Comparison of ENCODE assay signal across 9 cellular contexts in genomic region chr15:40878785-40879184, GRCh38. TPM values are rescaled to one million over a fixed set of nuclear protein-coding genes. Genes with fewer than 3 reads are reported as not detected.
DNase-seq lines count a peak whose midpoint lies in the region; ATAC-seq and TF ChIP-seq lines count a peak whose summit lies in the region.
"Had no signal": no experiment of that assay in that cellular context is flagged by ENCODE, and none has a peak within 500 bp of the region (broad histone marks: within the 10 kb centered on the region; RNA-seq: fewer than 3 reads in every experiment).

No MANE protein-coding gene starts in this region.

- H3K27ac ChIP-seq in vagina, result no peak overlapping the region

- H3K4me1 ChIP-seq in vagina, result peaks cover 10% of the 10 kb centered on the region

- TF ChIP-seq POLR2A in vagina (IDR thresholded peaks at IDR 0.05), result no peak

- no peaks in the 10 kb centered on the region for H3K9me3 Mint-ChIP-seq in naive B cell

- TF ChIP-seq CTCF in vagina (IDR thresholded peaks at IDR 0.05), result no peak

- H3K36me3 Mint-ChIP-seq in naive B cell, result no peaks in the 10 kb centered on the region
- H3K36me3 Mint-ChIP-seq: brain had no signal

- intact Hi-C loops in vagina (cut with DNase I), result no loop called here

- no peaks in the 10 kb centered on the region for H3K9me3 ChIP-seq in vagina

- no peak overlapping the region for H3K4me3 ChIP-seq in vagina

- no peaks in the 10 kb centered on the region for H3K36me3 ChIP-seq in vagina

- peak overlapping the region in 1 of 8 donors; percentile 47 for H3K4me3 Mint-ChIP-seq in naive B cell
- H3K4me3 Mint-ChIP-seq: brain had no signal

- ATAC-seq in GM18873 (IDR thresholded peaks at IDR 0.05; ENCODE audit: low FRiP score, unreplicated experiment) (peak; percentile 72), HG02852 (IDR thresholded peaks at IDR 0.05; ENCODE audit: unreplicated experiment) (peak; percentile 53), naive B cell (ENCODE audit: low read depth in 2 of 2) (peak; percentile 40 to 42)

- H3K27ac Mint-ChIP-seq in naive B cell, result no peak overlapping the region
- H3K27ac Mint-ChIP-seq: brain had no signal

- H3K27me3 ChIP-seq in vagina, result no peaks in the 10 kb centered on the region

- DNase-seq in activated naive CD4-positive, alpha-beta T cell treated with anti-CD3 and anti-CD28 coated beads, Interleukin-2, amount 50 U/mL, for 16 hours, result peak; percentile 39
- DNase-seq in naive B cell (no peak), MV-4-11 (lab: John Stamatoyannopoulos, UW) (no peak), vagina (ENCODE audit: extremely low spot score in 2 of 2) (no peak), NCI-H82 treated with DMSO at 0.1 percent for 48 hours (lab: John Stamatoyannopoulos, UW; ENCODE audit: unreplicated experiment) (no peak), SW 1271 (lab: John Stamatoyannopoulos, UW) (no peak)

- peaks cover 7 to 8% (median 7%) of the 10 kb centered on the region in 3 donors for H3K4me1 Mint-ChIP-seq in naive B cell

- peaks cover 0 to 7% (median 5%) of the 10 kb centered on the region in 3 donors for H3K27me3 Mint-ChIP-seq in naive B cell

RNA-seq across cellular contexts. Expression of gene RHOV, which starts 4.8 kb away (rescaled TPM):
- not detected for polyA plus RNA-seq in naive B cell (ENCODE audit: low read depth in 6 of 6)
- 32.9 TPM for total RNA-seq in vagina

RNA-seq across cellular contexts. Expression of gene VPS18, which starts 15.5 kb away (rescaled TPM):
- polyA plus RNA-seq in naive B cell (ENCODE audit: low read depth in 6 of 6), result 10 to 100 TPM; 21.2 to 33.6 (median 23.5) TPM
- total RNA-seq in vagina, result 21.4 TPM

RNA-seq across cellular contexts. Expression of gene SPINT1, which starts 34.9 kb away (rescaled TPM):
- polyA plus RNA-seq in naive B cell (ENCODE audit: low read depth in 6 of 6), result 1 to 10 TPM; 3.8 to 7.0 (median 5.4) TPM
- 80.3 TPM for total RNA-seq in vagina

RNA-seq across cellular contexts. Expression of gene PPP1R14D, which starts 50.3 kb away (rescaled TPM):
- not detected for polyA plus RNA-seq in naive B cell (ENCODE audit: low read depth in 6 of 6)
- not detected for total RNA-seq in vagina

RNA-seq across cellular contexts. Expression of gene DLL4, which starts 50.4 kb away (rescaled TPM):
- polyA plus RNA-seq in naive B cell (ENCODE audit: low read depth in 6 of 6), result not detected
- total RNA-seq in vagina, result 20.9 TPM
